Comparison of ENCODE assay signal across 8 cellular contexts in the genomic region with DNA sequence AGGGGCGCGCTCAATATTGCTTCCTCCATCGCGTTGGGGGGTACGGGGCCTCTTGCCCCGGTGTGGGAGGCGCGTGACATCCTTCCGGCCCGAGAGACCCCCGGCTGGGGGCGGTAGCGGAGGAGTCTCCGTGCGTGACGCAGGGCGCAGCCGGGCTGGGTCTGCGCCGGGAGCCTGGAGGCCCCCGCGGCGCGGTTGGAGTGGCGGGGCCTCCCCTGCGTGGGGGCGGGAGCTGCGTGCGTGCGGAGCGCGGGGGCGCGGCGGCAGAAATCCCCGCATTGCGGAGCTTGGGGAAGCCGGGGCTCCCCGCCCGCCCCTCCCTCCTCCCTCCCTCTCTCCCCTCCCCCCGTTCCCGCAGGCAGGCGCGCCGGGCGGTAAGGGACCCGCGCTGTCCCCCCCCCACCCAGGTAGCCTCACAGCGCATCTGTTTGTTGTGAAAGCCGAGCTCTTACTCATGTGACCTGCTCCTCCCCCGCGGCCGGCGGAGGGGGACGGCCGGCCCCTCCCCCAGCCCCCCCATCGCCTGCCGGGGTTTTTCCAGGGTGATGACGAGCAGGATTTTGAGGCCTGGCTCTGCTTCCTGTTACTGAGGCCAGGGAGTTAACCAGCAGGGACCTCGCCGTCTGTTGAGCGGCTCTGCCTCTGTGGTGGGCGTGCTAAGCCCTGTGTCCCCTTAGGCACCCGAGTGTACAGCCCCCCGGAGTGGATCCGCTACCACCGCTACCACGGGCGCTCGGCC. TPM values are rescaled to one million over a fixed set of nuclear protein-coding genes. Genes with fewer than 3 reads are reported as not detected.
DNase-seq lines count a peak whose midpoint lies in the region; ATAC-seq and TF ChIP-seq lines count a peak whose summit lies in the region.

No MANE protein-coding gene starts in this region.

- peaks cover 45% of the 10 kb centered on the region for H3K4me1 Mint-ChIP-seq in activated T-cell treated with anti-CD3 and anti-CD28 coated beads, Interleukin-2, amount 50 U/mL, for 24 hours (ENCODE audit: low read depth)

- CTCF ChIA-PET in PC-9 (lab: Charles Lee), result interaction anchor here (0.5 to 1.1 kb wide), 5 partner anchors 11 to 729 kb away, joined by 3 to 14 read pairs (median 3); no protein-coding TSS in a partner anchor

- peak overlapping the region; percentile 81 to 95 (median 94) for H3K9ac ChIP-seq in BLaER1 treated with 17β-estradiol and CSF1 and Interleukin-3, amounts not matched to agents 10 nM and 100 nM

- H3K27me3 Mint-ChIP-seq in activated T-cell treated with anti-CD3 and anti-CD28 coated beads, Interleukin-2, amount 50 U/mL, for 24 hours, result no peaks in the 10 kb centered on the region

- TF ChIP-seq CTCF in HFF-Myc (IDR thresholded peaks at IDR 0.05; ENCODE audit: low read depth, low read length, missing control alignments), result no peak
- TF ChIP-seq CTCF in PC-9 (conservative IDR thresholded peaks at IDR 0.05), result no peak
- no peak for TF ChIP-seq CTCF in epithelial cell of proximal tubule (conservative IDR thresholded peaks at IDR 0.05; ENCODE audit: low read depth, low read length)

- no peaks in the 10 kb centered on the region for H3K9me3 Mint-ChIP-seq in activated T-cell treated with anti-CD3 and anti-CD28 coated beads, Interleukin-2, amount 50 U/mL, for 24 hours

- peak overlapping the region; percentile 96 for H3K27ac Mint-ChIP-seq in activated T-cell treated with anti-CD3 and anti-CD28 coated beads, Interleukin-2, amount 50 U/mL, for 24 hours

- intact Hi-C loops in PC-9 (cut with micrococcal nuclease; ENCODE audit: unreplicated experiment), result loop anchor here (1.0 to 2.0 kb wide), 3 partner anchors 26 to 67 kb away; no protein-coding TSS in a partner anchor

- peak overlapping the region; percentile 97 to 100 (median 98) for H3K4me2 ChIP-seq in BLaER1 treated with 17β-estradiol and CSF1 and Interleukin-3, amounts not matched to agents 10 nM and 100 nM
- peak overlapping the region; percentile 99 for H3K4me2 ChIP-seq in PC-9

- no peaks in the 10 kb centered on the region for H3K9me2 ChIP-seq in PC-9 (ENCODE audit: insufficient read depth)

- peak; percentile 61 for DNase-seq in HFF-Myc (ENCODE audit: extremely low read depth, low read depth)
- peak; percentile 86 to 90 for DNase-seq in PC-9
- peak; percentile 92 for DNase-seq in activated T-cell treated with anti-CD3 and anti-CD28 coated beads, Interleukin-2, amount 50 U/mL, for 24 hours
- no peak for DNase-seq in epithelial cell of proximal tubule (ENCODE audit: low read depth)
- peak; percentile 91 for DNase-seq in mucosa of gallbladder (ENCODE audit: low spot score)
- DNase-seq in stimulated activated CD8-positive, alpha-beta memory T cell treated with anti-CD3 and anti-CD28 coated beads, Interleukin-15, amount 100 ng/mL, for 48 hours (ENCODE audit: low read depth in 2 of 2), result peak; percentile 86

- H3F3A ChIP-seq in PC-9 (ENCODE audit: insufficient read depth, low read depth), result peaks cover 55% of the 10 kb centered on the region

- peaks cover 46% of the 10 kb centered on the region for H3K79me2 ChIP-seq in PC-9 (ENCODE audit: low read depth)

- H3K9me3 ChIP-seq in BLaER1 treated with 17β-estradiol and CSF1 and Interleukin-3, amounts not matched to agents 10 nM and 100 nM (replicated peaks in 1 of 11), result no peaks in the 10 kb centered on the region
- H3K9me3 ChIP-seq in PC-9 (ENCODE audit: insufficient read depth, low read depth), result no peaks in the 10 kb centered on the region

- no TSS peak for BruUV-seq in PC-9 (replicated peaks; lab: Mats Ljungman, UMichigan)

- peaks cover 14 to 41% (median 32%) of the 10 kb centered on the region in 11 experiments for H3K36me3 ChIP-seq in BLaER1 treated with 17β-estradiol and CSF1 and Interleukin-3, amounts not matched to agents 10 nM and 100 nM
- peaks cover 31% of the 10 kb centered on the region for H3K36me3 ChIP-seq in PC-9 (ENCODE audit: low read depth)

- ATAC-seq in HG02588 (IDR thresholded peaks at IDR 0.05; ENCODE audit: unreplicated experiment), result no peak

- peak overlapping the region; percentile 78 to 98 (median 90) for H3K4me3 ChIP-seq in BLaER1 treated with 17β-estradiol and CSF1 and Interleukin-3, amounts not matched to agents 10 nM and 100 nM
- H3K4me3 ChIP-seq in HFF-Myc (replicated peaks; ENCODE audit: low read depth, low read length), result peak overlapping the region; percentile 82
- H3K4me3 ChIP-seq in PC-9, result peak overlapping the region; percentile 97
- H3K4me3 ChIP-seq in epithelial cell of proximal tubule (ENCODE audit: low read depth, low read length), result peak overlapping the region; percentile 87

- POLR2A ChIA-PET in PC-9 (lab: Charles Lee; ENCODE audit: unreplicated experiment), result interaction anchor here (0.5 to 1.0 kb wide), 7 partner anchors 9 to 47 kb away, joined by 3 to 10 read pairs (median 3); no protein-coding TSS in a partner anchor

- H3K27ac ChIP-seq in BLaER1 treated with 17β-estradiol and CSF1 and Interleukin-3, amounts not matched to agents 10 nM and 100 nM, result peak overlapping the region; percentile 88 to 98 (median 97)
- peak overlapping the region; percentile 73 for H3K27ac ChIP-seq in PC-9

- peaks cover 59 to 79% (median 69%) of the 10 kb centered on the region in 10 experiments for H3K4me1 ChIP-seq in BLaER1 treated with 17β-estradiol and CSF1 and Interleukin-3, amounts not matched to agents 10 nM and 100 nM
- H3K4me1 ChIP-seq in PC-9 (replicated peaks; ENCODE audit: insufficient read depth), result peaks cover 36% of the 10 kb centered on the region

- H3K4me3 Mint-ChIP-seq in activated T-cell treated with anti-CD3 and anti-CD28 coated beads, Interleukin-2, amount 50 U/mL, for 24 hours, result peak overlapping the region; percentile 93

- H4K20me1 ChIP-seq in BLaER1 treated with 17β-estradiol and CSF1 and Interleukin-3, amounts not matched to agents 10 nM and 100 nM, result peaks cover 47 to 65% (median 62%) of the 10 kb centered on the region in 11 experiments
- H4K20me1 ChIP-seq in PC-9 (ENCODE audit: insufficient read depth), result peaks cover 52% of the 10 kb centered on the region

- H2AFZ ChIP-seq in PC-9, result 0 out of 2 replicates have a peak overlapping the region, but pooled peaks have one; percentile 29

- H3K27me3 ChIP-seq in BLaER1 treated with 17β-estradiol and CSF1 and Interleukin-3, amounts not matched to agents 10 nM and 100 nM, result no peaks in the 10 kb centered on the region
- H3K27me3 ChIP-seq in PC-9 (ENCODE audit: insufficient read depth, low read depth), result no peaks in the 10 kb centered on the region

- peaks cover 40% of the 10 kb centered on the region for H3K36me3 Mint-ChIP-seq in activated T-cell treated with anti-CD3 and anti-CD28 coated beads, Interleukin-2, amount 50 U/mL, for 24 hours (ENCODE audit: low read depth)

RNA-seq across cellular contexts. Expression of gene PIM3, which starts 1.6 kb away (rescaled TPM):
- total RNA-seq in PC-9 (2021), result 67.0 and 84.8 TPM in 2 replicates
- total RNA-seq in epithelial cell of proximal tubule, result 37.5 and 49.3 TPM in 2 replicates
- total RNA-seq in mucosa of gallbladder, result 63.2 TPM

RNA-seq across cellular contexts. Expression of gene CRELD2, which starts 43.7 kb away (rescaled TPM):
- 30.7 and 34.1 TPM in 2 replicates for total RNA-seq in PC-9 (2021)
- 48.8 and 54.1 TPM in 2 replicates for total RNA-seq in epithelial cell of proximal tubule
- 56.6 TPM for total RNA-seq in mucosa of gallbladder

RNA-seq across cellular contexts. Expression of gene ALG12, which starts 43.9 kb away (rescaled TPM):
- total RNA-seq in PC-9 (2021) (16.8 and 19.2 TPM in 2 replicates), epithelial cell of proximal tubule (16.4 and 24.5 TPM in 2 replicates), mucosa of gallbladder (36.7 TPM)

RNA-seq across cellular contexts. Expression of gene IL17REL, which starts 50.4 kb away (rescaled TPM):
- total RNA-seq in PC-9 (2021) (not detected in 2 replicates), epithelial cell of proximal tubule (not detected in 2 replicates), mucosa of gallbladder (0.06 TPM)
